Comparison of ENCODE assay signal across 16 cellular contexts in genomic region chr2:54520687-54521086, GRCh38.
A peak's percentile ranks its signal among the peaks of the same experiment; 100 is the strongest.
DNase-seq lines count a peak whose midpoint lies in the region; ATAC-seq and TF ChIP-seq lines count a peak whose summit lies in the region.
"Had no signal": no experiment of that assay in that cellular context is flagged by ENCODE, and none has a peak within 500 bp of the region (broad histone marks: within the 10 kb centered on the region; RNA-seq: fewer than 3 reads in every experiment).

No MANE protein-coding gene starts in this region.

- no peak for TF ChIP-seq EP300 in transverse colon (IDR thresholded peaks at IDR 0.05; ENCODE audit: low read depth)

- intact Hi-C loops in transverse colon (cut with DNase I; ENCODE audit: low total_unique reads), result loop anchor here (10.0 kb wide), 1 partner anchor 184 kb away; no protein-coding TSS in a partner anchor
- intact Hi-C loops in activated naive CD4-positive, alpha-beta T cell treated with anti-CD3 and anti-CD28 coated beads for 36 hours (cut with micrococcal nuclease), result loop anchor here (1.0 to 5.0 kb wide), 3 partner anchors 492 to 655 kb away; partner anchors contain the start of gene RTN4

- H3K4me1 Mint-ChIP-seq in activated naive CD4-positive, alpha-beta T cell treated with anti-CD3 and anti-CD28 coated beads for 36 hours (ENCODE audit: low read depth), result peaks cover 15% of the 10 kb centered on the region

- H3K4me1 ChIP-seq in transverse colon, result peaks cover 0 to 13% (median 8%) of the 10 kb centered on the region in 4 donors

- H3K36me3 Mint-ChIP-seq in activated naive CD4-positive, alpha-beta T cell treated with anti-CD3 and anti-CD28 coated beads for 36 hours (ENCODE audit: low read depth), result no peaks in the 10 kb centered on the region
- H3K36me3 Mint-ChIP-seq: activated naive CD4-positive, alpha-beta T cell treated with anti-CD3 and anti-CD28 coated beads, Interleukin-2, amount 10 ng/mL, durations not matched to agents 7 days and 5 days had no signal

- H3K27me3 Mint-ChIP-seq in activated naive CD4-positive, alpha-beta T cell treated with anti-CD3 and anti-CD28 coated beads for 36 hours (ENCODE audit: low read depth), result no peaks in the 10 kb centered on the region

- H3K27ac Mint-ChIP-seq in activated naive CD4-positive, alpha-beta T cell treated with anti-CD3 and anti-CD28 coated beads for 36 hours, result no peak overlapping the region
- H3K27ac Mint-ChIP-seq: activated naive CD4-positive, alpha-beta T cell treated with anti-CD3 and anti-CD28 coated beads, Interleukin-2, amount 10 ng/mL, durations not matched to agents 7 days and 5 days had no signal

- H3K36me3 ChIP-seq in brain microvascular endothelial cell (replicated peaks) (no peaks in the 10 kb centered on the region), transverse colon (no peaks in the 10 kb centered on the region)
- H3K36me3 ChIP-seq: BLaER1 treated with 17β-estradiol and CSF1 and Interleukin-3, amounts not matched to agents 10 nM and 100 nM; suprapubic skin had no signal

- H3K4me3 ChIP-seq in brain microvascular endothelial cell (ENCODE audit: low read depth, low read length) (no peak overlapping the region), transverse colon (no peak overlapping the region)
- H3K4me3 ChIP-seq: BLaER1 treated with 17β-estradiol and CSF1 and Interleukin-3, amounts not matched to agents 10 nM and 100 nM; dorsolateral prefrontal cortex; heart right ventricle; psoas muscle; suprapubic skin had no signal

- WGBS in transverse colon (ENCODE audit: low coverage in 1 of 2), 2 donors, result 53% methylated on average over 3 of the region's 3 CpGs; no CpG with 5 or more reads in 1 of the 2 donors

- H3K27ac ChIP-seq in brain microvascular endothelial cell, result peak overlapping the region; percentile 53
- H3K27ac ChIP-seq in transverse colon, result no peak overlapping the region
- H3K27ac ChIP-seq: BLaER1 treated with 17β-estradiol and CSF1 and Interleukin-3, amounts not matched to agents 10 nM and 100 nM; psoas muscle; suprapubic skin had no signal

- no peak for ATAC-seq in HG03460 (IDR thresholded peaks at IDR 0.05; ENCODE audit: unreplicated experiment)
- ATAC-seq in HG03159 (IDR thresholded peaks at IDR 0.05; ENCODE audit: unreplicated experiment), result no peak
- ATAC-seq: heart right ventricle had no signal

- peak; percentile 82 for DNase-seq in ACHN
- peak; percentile 93 for DNase-seq in HS-5 (ENCODE audit: low read depth)
- DNase-seq in brain microvascular endothelial cell, result peak; percentile 84
- peak; percentile 95 for DNase-seq in kidney tubule cell (ENCODE audit: low spot score)
- DNase-seq in transverse colon, result no peak
- no peak for DNase-seq in activated naive CD4-positive, alpha-beta T cell treated with anti-CD3 and anti-CD28 coated beads for 36 hours
- DNase-seq: activated CD8-positive, alpha-beta memory T cell treated with anti-CD3 and anti-CD28 coated beads for 24 hours; activated naive CD4-positive, alpha-beta T cell treated with anti-CD3 and anti-CD28 coated beads, Interleukin-2, amount 10 ng/mL, durations not matched to agents 7 days and 5 days; dorsolateral prefrontal cortex; heart right ventricle; psoas muscle; T-helper 2 cell had no signal

- CTCF ChIA-PET in activated naive CD4-positive, alpha-beta T cell treated with anti-CD3 and anti-CD28 coated beads for 36 hours (lab: Charles Lee), result interaction anchor here (0.6 to 7.5 kb wide), 5 partner anchors 23 to 318 kb away, joined by 3 to 131 read pairs (median 4); no protein-coding TSS in a partner anchor

- in situ Hi-C loops in ACHN (cut with HindIII; ENCODE audit: low pct_ligation_motif_present, low pct_unique_long_range_greater_than_20kb, low sequenced_read_pairs) (no loop called here), brain microvascular endothelial cell (cut with HindIII; ENCODE audit: low pct_ligation_motif_present, low sequenced_read_pairs) (no loop called here), transverse colon (cut with MboI; ENCODE audit: low pct_ligation_motif_present in 1 of 4, low pct_unique_long_range_greater_than_20kb in 1 of 4, low sequenced_read_pairs in 3 of 4) (loop anchor here in 3 of 4 donors (10.0 to 25.0 kb wide), 6 partner anchors 117 to 667 kb away; partner anchors contain the start of gene ACYP2 (in 1 of the 3))

- no peaks in the 10 kb centered on the region for H3K9me3 Mint-ChIP-seq in activated naive CD4-positive, alpha-beta T cell treated with anti-CD3 and anti-CD28 coated beads for 36 hours
- H3K9me3 Mint-ChIP-seq: activated naive CD4-positive, alpha-beta T cell treated with anti-CD3 and anti-CD28 coated beads, Interleukin-2, amount 10 ng/mL, durations not matched to agents 7 days and 5 days had no signal

- H3K27me3 ChIP-seq in brain microvascular endothelial cell (replicated peaks) (no peaks in the 10 kb centered on the region), transverse colon (no peaks in the 10 kb centered on the region)
- H3K27me3 ChIP-seq: BLaER1 treated with 17β-estradiol and CSF1 and Interleukin-3, amounts not matched to agents 10 nM and 100 nM; dorsolateral prefrontal cortex; heart right ventricle; suprapubic skin had no signal

- no peak for TF ChIP-seq POLR2A in transverse colon (IDR thresholded peaks at IDR 0.05)

- no peaks in the 10 kb centered on the region for H3K9me3 ChIP-seq in transverse colon
- H3K9me3 ChIP-seq: BLaER1 treated with 17β-estradiol and CSF1 and Interleukin-3, amounts not matched to agents 10 nM and 100 nM; heart right ventricle; psoas muscle; suprapubic skin had no signal

- TF ChIP-seq CTCF in brain microvascular endothelial cell (IDR thresholded peaks at IDR 0.05; ENCODE audit: low read depth, low read length, missing control alignments), result no peak
- no peak for TF ChIP-seq CTCF in transverse colon (IDR thresholded peaks at IDR 0.05)

- H3K4me3 Mint-ChIP-seq in activated naive CD4-positive, alpha-beta T cell treated with anti-CD3 and anti-CD28 coated beads for 36 hours, result no peak overlapping the region
- H3K4me3 Mint-ChIP-seq: activated naive CD4-positive, alpha-beta T cell treated with anti-CD3 and anti-CD28 coated beads, Interleukin-2, amount 10 ng/mL, durations not matched to agents 7 days and 5 days had no signal

Comparison
In these comparisons a context has a peak if more than half of its experiments do, and no peak if none do; other contexts are left out.
1. DNase-seq: peak in ACHN (single experiment), HS-5 (single experiment), brain microvascular endothelial cell (single experiment) and kidney tubule cell (single experiment); none in transverse colon (single experiment) and activated naive CD4-positive, alpha-beta T cell treated with anti-CD3 and anti-CD28 coated beads for 36 hours (single experiment).
2. in situ Hi-C loops: an anchor here in transverse colon (10.0 to 25.0 kb wide); none called in ACHN and brain microvascular endothelial cell.